2 cellular contexts compared by ENCODE assay signal in the genomic region with DNA sequence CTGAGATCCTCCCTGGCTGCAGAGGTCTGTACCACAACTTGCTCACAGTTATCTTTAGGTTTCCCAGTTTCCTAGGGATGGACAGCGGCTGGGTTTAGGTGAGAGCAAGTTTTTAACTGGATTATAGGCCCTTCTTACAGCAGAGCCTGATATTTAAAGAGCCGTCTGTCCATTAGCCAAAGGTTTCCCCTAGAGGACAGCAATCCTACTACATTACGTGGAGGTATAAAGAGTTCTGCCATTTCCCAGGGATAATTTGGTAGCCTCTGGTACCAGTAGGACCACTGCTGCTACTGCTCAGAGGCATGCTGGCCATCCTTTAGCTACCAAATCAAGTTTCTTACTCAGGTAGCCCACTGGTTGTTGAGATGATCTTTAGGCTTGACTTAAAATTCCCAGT.
TF ChIP-seq lines count a peak whose summit lies in the region.

No MANE protein-coding gene starts in this region.

TF ChIP-seq in SK-N-SH treated with all-trans-retinoic acid at 6 μM for 48 hours, 23 proteins besides CTCF, POLR2A, EP300 and RAD21 (continued from another document):
- TF ChIP-seq, protein P1, sequence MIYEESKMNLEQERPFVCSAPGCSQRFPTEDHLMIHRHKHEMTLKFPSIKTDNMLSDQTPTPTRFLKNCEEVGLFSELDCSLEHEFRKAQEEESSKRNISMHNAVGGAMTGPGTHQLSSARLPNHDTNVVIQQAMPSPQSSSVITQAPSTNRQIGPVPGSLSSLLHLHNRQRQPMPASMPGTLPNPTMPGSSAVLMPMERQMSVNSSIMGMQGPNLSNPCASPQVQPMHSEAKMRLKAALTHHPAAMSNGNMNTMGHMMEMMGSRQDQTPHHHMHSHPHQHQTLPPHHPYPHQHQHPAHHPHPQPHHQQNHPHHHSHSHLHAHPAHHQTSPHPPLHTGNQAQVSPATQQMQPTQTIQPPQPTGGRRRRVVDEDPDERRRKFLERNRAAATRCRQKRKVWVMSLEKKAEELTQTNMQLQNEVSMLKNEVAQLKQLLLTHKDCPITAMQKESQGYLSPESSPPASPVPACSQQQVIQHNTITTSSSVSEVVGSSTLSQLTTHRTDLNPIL (CRISPR knock-in tag; IDR thresholded peaks at IDR 0.05; ENCODE audit: low read depth): no peak
- TF ChIP-seq, protein P2, sequence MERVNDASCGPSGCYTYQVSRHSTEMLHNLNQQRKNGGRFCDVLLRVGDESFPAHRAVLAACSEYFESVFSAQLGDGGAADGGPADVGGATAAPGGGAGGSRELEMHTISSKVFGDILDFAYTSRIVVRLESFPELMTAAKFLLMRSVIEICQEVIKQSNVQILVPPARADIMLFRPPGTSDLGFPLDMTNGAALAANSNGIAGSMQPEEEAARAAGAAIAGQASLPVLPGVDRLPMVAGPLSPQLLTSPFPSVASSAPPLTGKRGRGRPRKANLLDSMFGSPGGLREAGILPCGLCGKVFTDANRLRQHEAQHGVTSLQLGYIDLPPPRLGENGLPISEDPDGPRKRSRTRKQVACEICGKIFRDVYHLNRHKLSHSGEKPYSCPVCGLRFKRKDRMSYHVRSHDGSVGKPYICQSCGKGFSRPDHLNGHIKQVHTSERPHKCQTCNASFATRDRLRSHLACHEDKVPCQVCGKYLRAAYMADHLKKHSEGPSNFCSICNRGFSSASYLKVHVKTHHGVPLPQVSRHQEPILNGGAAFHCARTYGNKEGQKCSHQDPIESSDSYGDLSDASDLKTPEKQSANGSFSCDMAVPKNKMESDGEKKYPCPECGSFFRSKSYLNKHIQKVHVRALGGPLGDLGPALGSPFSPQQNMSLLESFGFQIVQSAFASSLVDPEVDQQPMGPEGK (CRISPR knock-in tag; IDR thresholded peaks at IDR 0.05; ENCODE audit: borderline replicate concordance): no peak
- TF ChIP-seq ESRRG (CRISPR knock-in tag; IDR thresholded peaks at IDR 0.05): no peak
- TF ChIP-seq ARNTL (CRISPR knock-in tag; IDR thresholded peaks at IDR 0.05; ENCODE audit: borderline replicate concordance, low read depth): no peak
- TF ChIP-seq RARB (CRISPR knock-in tag; IDR thresholded peaks at IDR 0.05): no peak
- no peak for TF ChIP-seq BACH2 (CRISPR knock-in tag; IDR thresholded peaks at IDR 0.05; ENCODE audit: borderline replicate concordance)
- TF ChIP-seq ZNF565 (CRISPR knock-in tag; conservative IDR thresholded peaks at IDR 0.05; ENCODE audit: low read depth): no peak
- no peak for TF ChIP-seq OSR1 (CRISPR knock-in tag; IDR thresholded peaks at IDR 0.05)
- TF ChIP-seq GLIS3 (CRISPR knock-in tag; IDR thresholded peaks at IDR 0.05): no peak
- TF ChIP-seq, protein P3, sequence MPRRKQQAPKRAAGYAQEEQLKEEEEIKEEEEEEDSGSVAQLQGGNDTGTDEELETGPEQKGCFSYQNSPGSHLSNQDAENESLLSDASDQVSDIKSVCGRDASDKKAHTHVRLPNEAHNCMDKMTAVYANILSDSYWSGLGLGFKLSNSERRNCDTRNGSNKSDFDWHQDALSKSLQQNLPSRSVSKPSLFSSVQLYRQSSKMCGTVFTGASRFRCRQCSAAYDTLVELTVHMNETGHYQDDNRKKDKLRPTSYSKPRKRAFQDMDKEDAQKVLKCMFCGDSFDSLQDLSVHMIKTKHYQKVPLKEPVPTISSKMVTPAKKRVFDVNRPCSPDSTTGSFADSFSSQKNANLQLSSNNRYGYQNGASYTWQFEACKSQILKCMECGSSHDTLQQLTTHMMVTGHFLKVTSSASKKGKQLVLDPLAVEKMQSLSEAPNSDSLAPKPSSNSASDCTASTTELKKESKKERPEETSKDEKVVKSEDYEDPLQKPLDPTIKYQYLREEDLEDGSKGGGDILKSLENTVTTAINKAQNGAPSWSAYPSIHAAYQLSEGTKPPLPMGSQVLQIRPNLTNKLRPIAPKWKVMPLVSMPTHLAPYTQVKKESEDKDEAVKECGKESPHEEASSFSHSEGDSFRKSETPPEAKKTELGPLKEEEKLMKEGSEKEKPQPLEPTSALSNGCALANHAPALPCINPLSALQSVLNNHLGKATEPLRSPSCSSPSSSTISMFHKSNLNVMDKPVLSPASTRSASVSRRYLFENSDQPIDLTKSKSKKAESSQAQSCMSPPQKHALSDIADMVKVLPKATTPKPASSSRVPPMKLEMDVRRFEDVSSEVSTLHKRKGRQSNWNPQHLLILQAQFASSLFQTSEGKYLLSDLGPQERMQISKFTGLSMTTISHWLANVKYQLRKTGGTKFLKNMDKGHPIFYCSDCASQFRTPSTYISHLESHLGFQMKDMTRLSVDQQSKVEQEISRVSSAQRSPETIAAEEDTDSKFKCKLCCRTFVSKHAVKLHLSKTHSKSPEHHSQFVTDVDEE (CRISPR knock-in tag; IDR thresholded peaks at IDR 0.05): no peak
- TF ChIP-seq CSDC2 (CRISPR knock-in tag; IDR thresholded peaks at IDR 0.05): no peak
- TF ChIP-seq TOX (CRISPR knock-in tag; IDR thresholded peaks at IDR 0.05; ENCODE audit: borderline replicate concordance): no peak
- TF ChIP-seq ZFP3 (CRISPR knock-in tag; IDR thresholded peaks at IDR 0.05): no peak
- TF ChIP-seq ZFP30 (CRISPR knock-in tag; IDR thresholded peaks at IDR 0.05): no peak
- TF ChIP-seq, protein P4, sequence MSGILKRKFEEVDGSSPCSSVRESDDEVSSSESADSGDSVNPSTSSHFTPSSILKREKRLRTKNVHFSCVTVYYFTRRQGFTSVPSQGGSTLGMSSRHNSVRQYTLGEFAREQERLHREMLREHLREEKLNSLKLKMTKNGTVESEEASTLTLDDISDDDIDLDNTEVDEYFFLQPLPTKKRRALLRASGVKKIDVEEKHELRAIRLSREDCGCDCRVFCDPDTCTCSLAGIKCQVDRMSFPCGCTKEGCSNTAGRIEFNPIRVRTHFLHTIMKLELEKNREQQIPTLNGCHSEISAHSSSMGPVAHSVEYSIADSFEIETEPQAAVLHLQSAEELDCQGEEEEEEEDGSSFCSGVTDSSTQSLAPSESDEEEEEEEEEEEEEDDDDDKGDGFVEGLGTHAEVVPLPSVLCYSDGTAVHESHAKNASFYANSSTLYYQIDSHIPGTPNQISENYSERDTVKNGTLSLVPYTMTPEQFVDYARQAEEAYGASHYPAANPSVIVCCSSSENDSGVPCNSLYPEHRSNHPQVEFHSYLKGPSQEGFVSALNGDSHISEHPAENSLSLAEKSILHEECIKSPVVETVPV (CRISPR knock-in tag; IDR thresholded peaks at IDR 0.05): no peak

TF ChIP-seq in SK-N-SH, 30 proteins besides CTCF, POLR2A, EP300 and RAD21 (continued from another document):
- TF ChIP-seq, protein P5, sequence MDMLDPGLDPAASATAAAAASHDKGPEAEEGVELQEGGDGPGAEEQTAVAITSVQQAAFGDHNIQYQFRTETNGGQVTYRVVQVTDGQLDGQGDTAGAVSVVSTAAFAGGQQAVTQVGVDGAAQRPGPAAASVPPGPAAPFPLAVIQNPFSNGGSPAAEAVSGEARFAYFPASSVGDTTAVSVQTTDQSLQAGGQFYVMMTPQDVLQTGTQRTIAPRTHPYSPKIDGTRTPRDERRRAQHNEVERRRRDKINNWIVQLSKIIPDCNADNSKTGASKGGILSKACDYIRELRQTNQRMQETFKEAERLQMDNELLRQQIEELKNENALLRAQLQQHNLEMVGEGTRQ (IDR thresholded peaks at IDR 0.05; ENCODE audit: borderline replicate concordance, low read depth, low read length): no peak
- TF ChIP-seq, protein P6, sequence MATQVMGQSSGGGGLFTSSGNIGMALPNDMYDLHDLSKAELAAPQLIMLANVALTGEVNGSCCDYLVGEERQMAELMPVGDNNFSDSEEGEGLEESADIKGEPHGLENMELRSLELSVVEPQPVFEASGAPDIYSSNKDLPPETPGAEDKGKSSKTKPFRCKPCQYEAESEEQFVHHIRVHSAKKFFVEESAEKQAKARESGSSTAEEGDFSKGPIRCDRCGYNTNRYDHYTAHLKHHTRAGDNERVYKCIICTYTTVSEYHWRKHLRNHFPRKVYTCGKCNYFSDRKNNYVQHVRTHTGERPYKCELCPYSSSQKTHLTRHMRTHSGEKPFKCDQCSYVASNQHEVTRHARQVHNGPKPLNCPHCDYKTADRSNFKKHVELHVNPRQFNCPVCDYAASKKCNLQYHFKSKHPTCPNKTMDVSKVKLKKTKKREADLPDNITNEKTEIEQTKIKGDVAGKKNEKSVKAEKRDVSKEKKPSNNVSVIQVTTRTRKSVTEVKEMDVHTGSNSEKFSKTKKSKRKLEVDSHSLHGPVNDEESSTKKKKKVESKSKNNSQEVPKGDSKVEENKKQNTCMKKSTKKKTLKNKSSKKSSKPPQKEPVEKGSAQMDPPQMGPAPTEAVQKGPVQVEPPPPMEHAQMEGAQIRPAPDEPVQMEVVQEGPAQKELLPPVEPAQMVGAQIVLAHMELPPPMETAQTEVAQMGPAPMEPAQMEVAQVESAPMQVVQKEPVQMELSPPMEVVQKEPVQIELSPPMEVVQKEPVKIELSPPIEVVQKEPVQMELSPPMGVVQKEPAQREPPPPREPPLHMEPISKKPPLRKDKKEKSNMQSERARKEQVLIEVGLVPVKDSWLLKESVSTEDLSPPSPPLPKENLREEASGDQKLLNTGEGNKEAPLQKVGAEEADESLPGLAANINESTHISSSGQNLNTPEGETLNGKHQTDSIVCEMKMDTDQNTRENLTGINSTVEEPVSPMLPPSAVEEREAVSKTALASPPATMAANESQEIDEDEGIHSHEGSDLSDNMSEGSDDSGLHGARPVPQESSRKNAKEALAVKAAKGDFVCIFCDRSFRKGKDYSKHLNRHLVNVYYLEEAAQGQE (IDR thresholded peaks at IDR 0.05; ENCODE audit: low read depth, low read length): no peak
- no peak for TF ChIP-seq RFX5 (IDR thresholded peaks at IDR 0.05; ENCODE audit: low read length)
- TF ChIP-seq, protein P7, sequence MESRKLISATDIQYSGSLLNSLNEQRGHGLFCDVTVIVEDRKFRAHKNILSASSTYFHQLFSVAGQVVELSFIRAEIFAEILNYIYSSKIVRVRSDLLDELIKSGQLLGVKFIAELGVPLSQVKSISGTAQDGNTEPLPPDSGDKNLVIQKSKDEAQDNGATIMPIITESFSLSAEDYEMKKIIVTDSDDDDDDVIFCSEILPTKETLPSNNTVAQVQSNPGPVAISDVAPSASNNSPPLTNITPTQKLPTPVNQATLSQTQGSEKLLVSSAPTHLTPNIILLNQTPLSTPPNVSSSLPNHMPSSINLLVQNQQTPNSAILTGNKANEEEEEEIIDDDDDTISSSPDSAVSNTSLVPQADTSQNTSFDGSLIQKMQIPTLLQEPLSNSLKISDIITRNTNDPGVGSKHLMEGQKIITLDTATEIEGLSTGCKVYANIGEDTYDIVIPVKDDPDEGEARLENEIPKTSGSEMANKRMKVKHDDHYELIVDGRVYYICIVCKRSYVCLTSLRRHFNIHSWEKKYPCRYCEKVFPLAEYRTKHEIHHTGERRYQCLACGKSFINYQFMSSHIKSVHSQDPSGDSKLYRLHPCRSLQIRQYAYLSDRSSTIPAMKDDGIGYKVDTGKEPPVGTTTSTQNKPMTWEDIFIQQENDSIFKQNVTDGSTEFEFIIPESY (IDR thresholded peaks at IDR 0.05; ENCODE audit: borderline replicate concordance, low read depth): no peak
